Comparison of ENCODE assay signal across 10 cellular contexts in genomic region chr6:138722425-138723371, GRCh38. TPM values are rescaled to one million over a fixed set of nuclear protein-coding genes. Genes with fewer than 3 reads are reported as not detected.
DNase-seq lines count a peak whose midpoint lies in the region; ATAC-seq and TF ChIP-seq lines count a peak whose summit lies in the region.
"Had no signal": no experiment of that assay in that cellular context is flagged by ENCODE, and none has a peak within 500 bp of the region (broad histone marks: within the 10 kb centered on the region; RNA-seq: fewer than 3 reads in every experiment).

No MANE protein-coding gene starts in this region.

- ATAC-seq in GM18868 (IDR thresholded peaks at IDR 0.05; ENCODE audit: unreplicated experiment) (peak; percentile 40), HG02973 (IDR thresholded peaks at IDR 0.05; ENCODE audit: unreplicated experiment) (no peak)

- no peak for TF ChIP-seq CTCF in epithelial cell of esophagus (IDR thresholded peaks at IDR 0.05; ENCODE audit: insufficient read depth, low read depth, low read length, missing control alignments)

- no peak overlapping the region for H3K4me3 ChIP-seq in epithelial cell of esophagus (ENCODE audit: low read length)
- no peak overlapping the region for H3K4me3 ChIP-seq in skeletal muscle cell (ENCODE audit: low read depth, low read length)
- H3K4me3 ChIP-seq: right lobe of liver had no signal

- DNase-seq in NCI-H460 (ENCODE audit: extremely low read depth, low read depth) (peak; percentile 13), epithelial cell of esophagus (ENCODE audit: low read depth) (peak; percentile 26), skeletal muscle cell (ENCODE audit: low read depth) (peak; percentile 79), SIG-M5 treated with dmso at 0.1 percent for 504 hours (lab: John Stamatoyannopoulos, UW; ENCODE audit: unreplicated experiment) (no peak), NCI-H187 treated with DMSO at 0.1 percent for 48 hours (lab: John Stamatoyannopoulos, UW) (no peak)
- DNase-seq: activated B cell treated with CpG ODN at 0.5 μM for 24 hours, NCI-H2171 treated with DMSO at 0.1 percent for 48 hours, right lobe of liver had no signal

RNA-seq across cellular contexts. Expression of gene CCDC28A, which starts 50.9 kb away (rescaled TPM):
- 13.2 and 15.4 TPM in 2 replicates for total RNA-seq in NCI-H460 (2014; rRNA removed; shearing (Covaris generic))
- polyA plus RNA-seq in NCI-H460 (2014; cell fraction: nucleus; rRNA removed): 1.8 and 4.9 TPM in 2 replicates

Comparison
In these comparisons a context has a peak if more than half of its experiments do, and no peak if none do; other contexts are left out.
1. DNase-seq: peak in NCI-H460 (single experiment), epithelial cell of esophagus (single experiment) and skeletal muscle cell (single experiment); none in SIG-M5 treated with dmso at 0.1 percent for 504 hours (single experiment) and NCI-H187 treated with DMSO at 0.1 percent for 48 hours (single experiment).